Comparison of ENCODE assay signal across 12 cellular contexts in genomic region chr6:41716516-41717446, GRCh38. TPM values are rescaled to one million over a fixed set of nuclear protein-coding genes. Genes with fewer than 3 reads are reported as not detected.
A peak's percentile ranks its signal among the peaks of the same experiment; 100 is the strongest.
DNase-seq lines count a peak whose midpoint lies in the region; ATAC-seq lines count a peak whose summit lies in the region.
"Had no signal": no experiment of that assay in that cellular context is flagged by ENCODE, and none has a peak within 500 bp of the region (broad histone marks: within the 10 kb centered on the region; RNA-seq: fewer than 3 reads in every experiment).

No MANE protein-coding gene starts in this region.

- no peaks in the 10 kb centered on the region for H3K9me3 Mint-ChIP-seq in T-helper 2 cell treated with Interferon-gamma antibody and Interleukin-4, amounts not matched to agents 5 μg/mL and 100 μg/mL, for 36 hours

- no peak overlapping the region for H3K27ac Mint-ChIP-seq in T-helper 2 cell treated with Interferon-gamma antibody and Interleukin-4, amounts not matched to agents 5 μg/mL and 100 μg/mL, for 36 hours

- peaks cover 6% of the 10 kb centered on the region for H3K4me1 Mint-ChIP-seq in T-helper 2 cell treated with Interferon-gamma antibody and Interleukin-4, amounts not matched to agents 5 μg/mL and 100 μg/mL, for 36 hours (ENCODE audit: low read depth)

- DNase-seq in NCI-H345 (lab: John Stamatoyannopoulos, UW) = peak; percentile 7
- no peak for DNase-seq in NCI-H345 treated with DMSO at 0.1 percent for 48 hours (lab: John Stamatoyannopoulos, UW; ENCODE audit: unreplicated experiment)
- DNase-seq in RPMI7951 (ENCODE audit: low read depth) = peak; percentile 44
- DNase-seq in left ventricle myocardium superior = peak; percentile 63
- no peak for DNase-seq in T-helper 2 cell treated with Interferon-gamma antibody and Interleukin-4, amounts not matched to agents 5 μg/mL and 100 μg/mL, for 36 hours (ENCODE audit: low spot score)
- DNase-seq in foreskin melanocyte = no peak
- no peak for DNase-seq in central memory CD4-positive, alpha-beta T cell
- DNase-seq: activated T-cell treated with anti-CD3 and anti-CD28 coated beads, Interleukin-2, amount 50 U/mL, for 48 hours; OCI-M1 had no signal

- peak overlapping the region; percentile 89 for H3K27ac ChIP-seq in temporal lobe (ENCODE audit: low read depth, low read length)

- no peaks in the 10 kb centered on the region for H3K36me3 Mint-ChIP-seq in T-helper 2 cell treated with Interferon-gamma antibody and Interleukin-4, amounts not matched to agents 5 μg/mL and 100 μg/mL, for 36 hours (ENCODE audit: low read depth)

- H3K4me3 Mint-ChIP-seq in T-helper 2 cell treated with Interferon-gamma antibody and Interleukin-4, amounts not matched to agents 5 μg/mL and 100 μg/mL, for 36 hours = no peak overlapping the region

- intact Hi-C loops in left ventricle myocardium superior (cut with micrococcal nuclease) = no loop called here

- ATAC-seq in left ventricle myocardium superior = peak; percentile 63
- ATAC-seq: left lobe of liver had no signal

- no peaks in the 10 kb centered on the region for H3K27me3 Mint-ChIP-seq in T-helper 2 cell treated with Interferon-gamma antibody and Interleukin-4, amounts not matched to agents 5 μg/mL and 100 μg/mL, for 36 hours (ENCODE audit: low read depth)

RNA-seq across cellular contexts. Expression of gene TFEB, which starts 18.6 kb away (rescaled TPM):
- 11.7 and 11.8 TPM in 2 replicates for total RNA-seq in RPMI7951 (2014; rRNA removed; shearing (Covaris generic))
- total RNA-seq in left ventricle myocardium superior = 50.9 TPM
- 2.7 TPM for total RNA-seq in temporal lobe

RNA-seq across cellular contexts. Expression of gene PGC, which starts 30.4 kb away (rescaled TPM):
- total RNA-seq in RPMI7951 (2014; rRNA removed; shearing (Covaris generic)) = not detected in 2 replicates
- total RNA-seq in left ventricle myocardium superior (not detected), temporal lobe (0.49 TPM)
- total RNA-seq: urinary bladder had no signal

Comparison
In these comparisons a context has a peak if more than half of its experiments do, and no peak if none do; other contexts are left out.
1. DNase-seq: peak in NCI-H345 (single experiment), RPMI7951 (single experiment) and left ventricle myocardium superior (single experiment); none in NCI-H345 treated with DMSO at 0.1 percent for 48 hours (single experiment), T-helper 2 cell treated with Interferon-gamma antibody and Interleukin-4, amounts not matched to agents 5 μg/mL and 100 μg/mL, for 36 hours (single experiment), foreskin melanocyte (single experiment) and central memory CD4-positive, alpha-beta T cell (single experiment).